7 cellular contexts compared by ENCODE assay signal in the genomic region with DNA sequence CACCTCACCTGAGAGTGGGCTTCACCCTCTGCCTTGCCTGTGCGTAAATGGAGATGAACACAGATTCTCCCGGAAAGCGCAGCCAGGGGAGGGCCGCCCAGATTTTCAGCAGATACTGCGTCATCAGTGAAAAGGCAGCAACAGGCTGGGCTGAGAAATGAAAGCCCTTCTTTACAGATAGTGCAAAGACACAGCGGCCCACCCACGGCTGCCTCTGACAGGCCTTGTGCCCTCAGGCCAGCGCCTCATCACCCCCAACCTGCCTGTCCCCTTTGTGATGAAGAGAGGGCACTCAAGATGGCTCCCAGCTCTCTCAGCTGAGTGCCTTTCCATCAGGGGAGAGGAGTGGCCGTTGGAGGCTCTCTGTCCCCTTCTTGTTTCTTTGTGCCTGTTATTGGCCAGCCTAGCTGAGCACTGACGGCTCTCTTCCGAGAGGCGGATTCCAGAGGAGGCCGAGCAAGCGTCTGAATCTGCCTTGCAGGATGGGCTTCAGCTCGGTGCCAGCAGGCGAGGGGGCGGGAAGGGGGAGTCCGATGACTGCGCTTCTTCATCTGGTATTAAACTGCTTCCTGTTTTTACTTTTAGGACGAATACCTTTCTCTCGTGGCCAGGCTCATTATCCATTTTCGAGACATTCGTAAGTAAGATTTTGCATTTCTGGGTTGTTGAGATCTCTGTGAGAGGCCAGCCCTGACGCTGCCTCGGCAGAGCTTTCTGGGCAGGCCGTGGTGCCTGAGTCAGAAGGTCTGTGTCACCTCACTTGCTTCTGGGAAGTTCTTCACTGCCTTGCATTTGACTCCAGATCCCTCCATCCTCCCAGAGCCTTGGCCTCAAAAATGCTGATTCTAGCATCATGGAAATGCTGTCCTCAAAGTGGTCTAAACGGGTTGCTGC. TPM values are rescaled to one million over a fixed set of nuclear protein-coding genes. Genes with fewer than 3 reads are reported as not detected.
DNase-seq lines count a peak whose midpoint lies in the region; ATAC-seq, FAIRE-seq and TF ChIP-seq lines count a peak whose summit lies in the region.

No MANE protein-coding gene starts in this region.

- DNase-seq in T-helper 17 cell: peak in 1 of 3 donors; percentile 37
- DNase-seq in MCF 10A (ENCODE audit: unreplicated experiment): no peak
- no peak for DNase-seq in kidney
- DNase-seq in stimulated activated CD4-positive, alpha-beta T cell treated with anti-CD3 and anti-CD28 coated beads, Interleukin-2, amount 100 ng/mL, for 4 hours (ENCODE audit: low read depth): peak; percentile 34
- DNase-seq in HuH-7.5 (ENCODE audit: low spot score): no peak

- H3K27me3 Mint-ChIP-seq in T-helper 17 cell (no peaks in the 10 kb centered on the region), MCF 10A (ENCODE audit: insufficient read depth, unreplicated experiment) (no peaks in the 10 kb centered on the region)

- H3K27ac Mint-ChIP-seq in T-helper 17 cell: peak overlapping the region; percentile 97
- peak overlapping the region; percentile 35 for H3K27ac Mint-ChIP-seq in MCF 10A (ENCODE audit: low read depth, unreplicated experiment)

- CTCF ChIA-PET in MCF 10A (lab: Yijun Ruan, JAX): interaction anchor here (0.6 to 3.3 kb wide), 3 partner anchors 14 to 90 kb away, joined by 3 to 29 read pairs (median 3); no protein-coding TSS in a partner anchor

- H3K4me1 Mint-ChIP-seq in T-helper 17 cell (peaks cover 55% of the 10 kb centered on the region), MCF 10A (ENCODE audit: insufficient read depth, unreplicated experiment) (peaks cover 24% of the 10 kb centered on the region)

- H3K9ac ChIP-seq in kidney (ENCODE audit: low read length in 2 of 2): peak overlapping the region in 1 of 2 donors; percentile 37

- peak overlapping the region; percentile 78 to 90 for H3K27ac ChIP-seq in kidney (ENCODE audit: low read depth in 2 of 2, low read length in 2 of 2)

- no TSS peak for BruUV-seq in MCF 10A (replicated peaks; lab: Mats Ljungman, UMichigan)

- H3K36me3 ChIP-seq in kidney (ENCODE audit: control insufficient read depth in 1 of 2, insufficient read depth in 2 of 2, low read length in 2 of 2): peaks cover 5 to 8% of the 10 kb centered on the region in 2 donors

- peak; percentile 51 for ATAC-seq in T-helper 17 cell
- ATAC-seq in GM18517 (IDR thresholded peaks at IDR 0.05; ENCODE audit: unreplicated experiment): no peak
- no peak for ATAC-seq in GM18870 (IDR thresholded peaks at IDR 0.05; ENCODE audit: unreplicated experiment)

- FAIRE-seq in kidney (lab: Jason Lieb, UNC): no peak

- H3K9me3 ChIP-seq in T-helper 17 cell (ENCODE audit: control insufficient read depth, low read length, poor library complexity, severe bottlenecking): no peaks in the 10 kb centered on the region
- no peaks in the 10 kb centered on the region for H3K9me3 ChIP-seq in kidney (ENCODE audit: control insufficient read depth in 1 of 2, low read length in 2 of 2)

- H3K9me3 Mint-ChIP-seq in MCF 10A (ENCODE audit: unreplicated experiment): no peaks in the 10 kb centered on the region

- H3K4me3 ChIP-seq in kidney (ENCODE audit: low read length in 2 of 2): no peak overlapping the region

- H3K36me3 Mint-ChIP-seq in T-helper 17 cell (ENCODE audit: low read depth) (peaks cover 4% of the 10 kb centered on the region), MCF 10A (ENCODE audit: insufficient read depth, unreplicated experiment) (peaks cover 46% of the 10 kb centered on the region)

- TF ChIP-seq CTCF in MCF 10A (IDR thresholded peaks at IDR 0.05; ENCODE audit: unreplicated experiment): no peak
- no peak for TF ChIP-seq CTCF in kidney (IDR thresholded peaks at IDR 0.05; ENCODE audit: borderline replicate concordance, extremely low read depth, insufficient read depth)

- peaks cover 41 to 63% of the 10 kb centered on the region in 2 donors for H3K4me1 ChIP-seq in kidney (ENCODE audit: control insufficient read depth in 1 of 2, insufficient read depth in 1 of 2, low read depth in 1 of 2, low read length in 2 of 2)

- H3K4me3 Mint-ChIP-seq in T-helper 17 cell (peak overlapping the region; percentile 88), MCF 10A (ENCODE audit: unreplicated experiment) (no peak overlapping the region)

- intact Hi-C loops in MCF 10A (cut with micrococcal nuclease): no loop called here
- intact Hi-C loops in kidney (cut with DNase I): no loop called here

- POLR2A ChIA-PET in MCF 10A (lab: Yijun Ruan, JAX): interaction anchor here (1.2 kb wide), 1 partner anchor 21 kb away, joined by 4 read pairs; no protein-coding TSS in a partner anchor

RNA-seq across cellular contexts. Expression of gene MED15, which starts 43.7 kb away (rescaled TPM):
- 100 to 1,000 TPM; 207 to 251 TPM for total RNA-seq in T-helper 17 cell
- total RNA-seq in MCF 10A (2022): 122 TPM in 2 replicates
- 102 TPM for total RNA-seq in kidney
- 31.7 TPM for polyA plus RNA-seq in kidney (ENCODE audit: insufficient read depth, low read depth, low replicate concordance)

RNA-seq across cellular contexts. Expression of gene KLHL22, which starts 55.5 kb away (rescaled TPM):
- total RNA-seq in T-helper 17 cell (10 to 100 TPM; 28.1 to 33.1 TPM), MCF 10A (2022) (14.7 and 20.9 TPM in 2 replicates), kidney (22.4 TPM)
- 24.3 TPM for polyA plus RNA-seq in kidney (ENCODE audit: insufficient read depth, low read depth, low replicate concordance)
